9 cellular contexts compared by ENCODE assay signal in the genomic region with DNA sequence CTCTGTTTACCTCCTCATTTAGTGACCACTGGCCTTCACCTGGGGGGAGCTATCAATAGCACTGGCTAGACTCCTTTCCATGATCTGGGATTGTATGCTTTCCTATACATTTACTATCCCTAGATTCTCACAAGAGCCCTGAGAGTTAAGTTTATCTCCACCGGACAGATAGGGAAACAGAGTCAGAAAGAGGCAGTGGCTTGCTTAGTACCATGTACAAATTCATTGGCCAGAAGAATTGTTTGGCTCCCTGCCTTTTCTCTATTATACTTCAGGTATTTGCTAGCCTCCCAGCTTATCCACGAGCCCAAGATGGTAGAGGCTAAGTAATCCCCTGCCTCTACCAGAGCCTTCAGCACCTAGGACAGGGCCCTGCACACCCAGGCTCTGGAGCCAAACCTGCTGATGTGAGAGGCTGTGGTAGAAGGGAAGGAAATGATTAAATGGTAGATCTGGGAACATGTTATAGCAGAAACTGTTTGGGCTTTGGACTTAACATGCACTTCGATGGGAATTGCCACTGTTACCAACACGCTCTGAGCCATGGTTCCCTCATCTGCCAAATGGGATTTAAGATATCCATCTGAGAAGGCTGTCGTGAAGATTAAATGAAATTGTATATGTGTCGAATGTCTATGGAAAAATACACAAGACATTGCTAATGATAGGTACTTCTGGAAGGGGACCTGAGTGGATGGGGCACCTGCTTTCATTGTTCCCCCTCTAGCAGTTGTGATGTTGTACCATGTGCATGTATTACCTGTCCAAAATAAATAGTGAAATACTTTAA. TPM values are rescaled to one million over a fixed set of nuclear protein-coding genes. Genes with fewer than 3 reads are reported as not detected.
DNase-seq lines count a peak whose midpoint lies in the region; ATAC-seq and TF ChIP-seq lines count a peak whose summit lies in the region.
"Had no signal": no experiment of that assay in that cellular context is flagged by ENCODE, and none has a peak within 500 bp of the region (broad histone marks: within the 10 kb centered on the region; RNA-seq: fewer than 3 reads in every experiment).

No MANE protein-coding gene starts in this region.

- H3K9me3 ChIP-seq in A673 (ENCODE audit: low read depth, low read length, poor library complexity, severe bottlenecking), result no peaks in the 10 kb centered on the region
- no peaks in the 10 kb centered on the region for H3K9me3 ChIP-seq in HEK293 (ENCODE audit: control insufficient read depth, insufficient read depth, low read depth, low read length)

- H3K36me3 ChIP-seq in A673 (ENCODE audit: insufficient read depth, low read length, poor library complexity, severe bottlenecking), result no peaks in the 10 kb centered on the region
- no peaks in the 10 kb centered on the region for H3K36me3 ChIP-seq in HEK293 (ENCODE audit: control insufficient read depth in 2 of 2, insufficient read depth in 1 of 2, low read length in 2 of 2)

- peaks cover 10% of the 10 kb centered on the region for H3K4me1 ChIP-seq in A673 (ENCODE audit: insufficient read depth, low read length, poor library complexity, severe bottlenecking)
- H3K4me1 ChIP-seq in HEK293 (ENCODE audit: control insufficient read depth, insufficient read depth, low read length), result no peaks in the 10 kb centered on the region; the same call in 1 of the 2 replicates

- H3K27me3 Mint-ChIP-seq in activated B cell treated with CpG ODN at 0.5 μM for 24 hours (peaks cover 42% of the 10 kb centered on the region), glutamatergic neuron (ENCODE audit: unreplicated experiment) (peaks cover 10% of the 10 kb centered on the region)

- TF ChIP-seq CTCF in A673 (conservative IDR thresholded peaks at IDR 0.05; ENCODE audit: low read depth, low read length), result no peak
- no peak for TF ChIP-seq CTCF in HEK293 (tag by site-specific recombination; IDR thresholded peaks at IDR 0.05)
- no peak for TF ChIP-seq CTCF in activated B cell treated with CpG ODN at 0.5 μM for 24 hours (IDR thresholded peaks at IDR 0.05)
- no peak for TF ChIP-seq CTCF in glutamatergic neuron (IDR thresholded peaks at IDR 0.05; ENCODE audit: partially characterized antibody, unreplicated experiment)

- ATAC-seq in activated B cell treated with CpG ODN at 0.5 μM for 24 hours (ENCODE audit: low read depth) (peak; percentile 56), left cardiac atrium (peak; percentile 72 to 74)

- H3K9me3 Mint-ChIP-seq in activated B cell treated with CpG ODN at 0.5 μM for 24 hours (no peaks in the 10 kb centered on the region), glutamatergic neuron (ENCODE audit: unreplicated experiment) (peaks cover 11% of the 10 kb centered on the region)

- H3K4me3 ChIP-seq in A673 (ENCODE audit: low read depth, low read length, poor library complexity, severe bottlenecking), result no peak overlapping the region
- no peak overlapping the region for H3K4me3 ChIP-seq in HEK293 (ENCODE audit: low read depth, low read length)

- peaks cover 40% of the 10 kb centered on the region for H3K27me3 ChIP-seq in A673 (replicated peaks; ENCODE audit: insufficient read depth, low read depth, low read length, poor library complexity)

- no TSS peak for BruUV-seq in A673 (replicated peaks; lab: Mats Ljungman, UMichigan)

- CTCF ChIA-PET in A673 (lab: Charles Lee) (interaction anchor here (1.0 kb wide), 1 partner anchor 27 kb away, joined by 3 read pairs; no protein-coding TSS in a partner anchor), HEK293 (lab: Yijun Ruan, JAX) (interaction anchor here (0.8 to 3.7 kb wide), 3 partner anchors 27 to 65 kb away, joined by 3 to 24 read pairs (median 4); no protein-coding TSS in a partner anchor), activated B cell treated with CpG ODN at 0.5 μM for 24 hours (lab: Charles Lee) (interaction anchor here (0.6 kb wide), 1 partner anchor 61 kb away, joined by 3 read pairs; no protein-coding TSS in a partner anchor)

- H3K36me3 Mint-ChIP-seq in activated B cell treated with CpG ODN at 0.5 μM for 24 hours (ENCODE audit: low read depth), result no peaks in the 10 kb centered on the region
- no peaks in the 10 kb centered on the region for H3K36me3 Mint-ChIP-seq in glutamatergic neuron (ENCODE audit: unreplicated experiment)

- intact Hi-C loops in A673 (cut with micrococcal nuclease; ENCODE audit: unreplicated experiment) (no loop called here), activated B cell treated with CpG ODN at 0.5 μM for 24 hours (cut with micrococcal nuclease) (loop anchor here (2.0 kb wide), 2 partner anchors 18 to 28 kb away; no protein-coding TSS in a partner anchor), left cardiac atrium (cut with DNase I) (no loop called here)

- POLR2A ChIA-PET in A673 (lab: Charles Lee; ENCODE audit: low non-redundant PET) (no interaction called here), HEK293 (lab: Yijun Ruan, JAX) (no interaction called here), activated B cell treated with CpG ODN at 0.5 μM for 24 hours (lab: Charles Lee) (no interaction called here)

- H3K4me1 Mint-ChIP-seq in activated B cell treated with CpG ODN at 0.5 μM for 24 hours (peaks cover 19% of the 10 kb centered on the region), glutamatergic neuron (ENCODE audit: low read depth, unreplicated experiment) (peaks cover 4% of the 10 kb centered on the region)

- H3K27ac Mint-ChIP-seq in activated B cell treated with CpG ODN at 0.5 μM for 24 hours (no peak overlapping the region), glutamatergic neuron (ENCODE audit: unreplicated experiment) (no peak overlapping the region)

- H3K27ac ChIP-seq in A673 (ENCODE audit: low read depth, low read length, poor library complexity, severe bottlenecking) (no peak overlapping the region), HEK293 (ENCODE audit: extremely low read depth, low read depth, low read length) (no peak overlapping the region)
- H3K27ac ChIP-seq: epithelial cell of prostate had no signal

- DNase-seq in A673 (ENCODE audit: low spot score), result peak; percentile 72
- no peak for DNase-seq in activated B cell treated with CpG ODN at 0.5 μM for 24 hours
- no peak for DNase-seq in left cardiac atrium
- DNase-seq in NCI-H146 (lab: John Stamatoyannopoulos, UW), result no peak
- DNase-seq in glutamatergic neuron, result no peak
- DNase-seq in activated CD4-positive, CD25-positive, alpha-beta regulatory T cell (lab: John Stamatoyannopoulos, UW), result no peak
- DNase-seq in activated gamma-delta T cell treated with Interleukin-2 at 50 U/mL for 16 hours, result no peak

- H3K4me3 Mint-ChIP-seq in activated B cell treated with CpG ODN at 0.5 μM for 24 hours (no peak overlapping the region), glutamatergic neuron (ENCODE audit: unreplicated experiment) (no peak overlapping the region)

TF ChIP-seq in HEK293, 187 proteins besides CTCF, POLR2A, EP300 and RAD21 (continues in another document):
- TF ChIP-seq ZNF670 (tag by site-specific recombination; IDR thresholded peaks at IDR 0.05; ENCODE audit: low read depth), result no peak
- peak; percentile 97 for TF ChIP-seq REST (tag by site-specific recombination; IDR thresholded peaks at IDR 0.05)
- TF ChIP-seq, protein P1, sequence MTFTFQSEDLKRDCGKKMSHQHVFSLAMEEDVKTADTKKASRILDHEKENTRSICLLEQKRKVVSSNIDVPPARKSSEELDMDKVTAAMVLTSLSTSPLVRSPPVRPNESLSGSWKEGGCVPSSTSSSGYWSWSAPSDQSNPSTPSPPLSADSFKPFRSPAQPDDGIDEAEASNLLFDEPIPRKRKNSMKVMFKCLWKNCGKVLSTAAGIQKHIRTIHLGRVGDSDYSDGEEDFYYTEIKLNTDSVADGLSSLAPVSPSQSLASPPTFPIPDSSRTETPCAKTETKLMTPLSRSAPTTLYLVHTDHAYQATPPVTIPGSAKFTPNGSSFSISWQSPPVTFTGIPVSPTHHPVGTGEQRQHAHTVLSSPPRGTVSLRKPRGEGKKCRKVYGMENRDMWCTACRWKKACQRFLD (tag by site-specific recombination; IDR thresholded peaks at IDR 0.05), result no peak

RNA-seq across cellular contexts. Expression of gene BLACAT1, which starts 3.1 kb away (rescaled TPM):
- total RNA-seq in A673 (2021) (0.45 and 2.0 TPM in 2 replicates), activated B cell treated with CpG ODN at 0.5 μM for 24 hours (0.07 TPM in 1 of 2 replicates, not detected in the other), left cardiac atrium (under 1 TPM in 1 of 2 donors, not detected in 1; 0.16 TPM), glutamatergic neuron (ENCODE audit: unreplicated experiment) (1.1 TPM)

RNA-seq across cellular contexts. Expression of gene LEMD1, which starts 37.1 kb away (rescaled TPM):
- total RNA-seq in A673 (2021), result 1.5 and 3.4 TPM in 2 replicates
- total RNA-seq in activated B cell treated with CpG ODN at 0.5 μM for 24 hours, result not detected in 2 replicates
- total RNA-seq in left cardiac atrium, result not detected
- 2.0 TPM for total RNA-seq in glutamatergic neuron (ENCODE audit: unreplicated experiment)

RNA-seq across cellular contexts. Expression of gene CDK18, which starts 45.5 kb away (rescaled TPM):
- total RNA-seq in A673 (2021) (9.2 and 29.3 TPM in 2 replicates), activated B cell treated with CpG ODN at 0.5 μM for 24 hours (1.9 and 2.6 TPM in 2 replicates), left cardiac atrium (100 to 1,000 TPM; 102 to 118 TPM), glutamatergic neuron (ENCODE audit: unreplicated experiment) (1.7 TPM)
